In the genomic region with DNA sequence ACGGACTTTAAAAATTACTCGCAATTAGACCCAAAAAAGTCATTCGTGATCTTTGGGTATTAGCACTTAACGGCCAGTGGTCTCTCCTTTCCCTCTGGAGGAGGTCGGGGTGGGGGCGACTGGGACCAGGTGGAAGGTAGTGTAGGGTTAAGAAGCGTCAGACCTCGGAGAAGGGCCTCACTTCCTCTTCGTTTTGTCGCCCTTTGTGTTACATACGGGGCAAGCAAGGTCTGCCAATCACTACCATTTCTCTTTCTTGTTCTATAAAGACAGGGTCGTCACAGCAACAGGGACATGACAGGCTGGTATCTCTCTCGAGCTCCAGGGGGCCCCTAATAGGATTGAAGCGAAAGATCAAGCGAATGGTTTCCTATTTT, we compare ENCODE assay signal across 9 cellular contexts.
A peak's percentile ranks its signal among the peaks of the same experiment; 100 is the strongest.
DNase-seq lines count a peak whose midpoint lies in the region; ATAC-seq and TF ChIP-seq lines count a peak whose summit lies in the region.
"Had no signal": no experiment of that assay in that cellular context is flagged by ENCODE, and none has a peak within 500 bp of the region (broad histone marks: within the 10 kb centered on the region; RNA-seq: fewer than 3 reads in every experiment).

No MANE protein-coding gene starts in this region.

- peaks cover 9% of the 10 kb centered on the region for H3K27me3 Mint-ChIP-seq in endothelial cell (ENCODE audit: unreplicated experiment)

- peaks cover 0 to 5% (median 0%) of the 10 kb centered on the region in 3 donors for H3K27me3 ChIP-seq in gastrocnemius medialis

- H3K36me3 Mint-ChIP-seq in endothelial cell (ENCODE audit: low read depth, unreplicated experiment) = no peaks in the 10 kb centered on the region

- H3K27ac ChIP-seq in gastrocnemius medialis = peak overlapping the region; percentile 88 to 92 (median 90)

- peaks cover 27% of the 10 kb centered on the region for H3K4me1 Mint-ChIP-seq in endothelial cell (ENCODE audit: unreplicated experiment)

- intact Hi-C loops in gastrocnemius medialis (cut with DNase I; ENCODE audit: low total_unique reads) = loop anchor here (5.0 to 10.0 kb wide), 3 partner anchors 360 to 537 kb away; partner anchors contain the start of gene DDX18

- H3K4me1 ChIP-seq in gastrocnemius medialis = peaks cover 30 to 34% of the 10 kb centered on the region in 2 donors

- no peaks in the 10 kb centered on the region for H3K9me3 ChIP-seq in gastrocnemius medialis

- peak; percentile 22 for ATAC-seq in GM18498 (IDR thresholded peaks at IDR 0.05; ENCODE audit: unreplicated experiment)
- ATAC-seq in gastrocnemius medialis = peak in 1 of 2 donors; percentile 47
- ATAC-seq in HG03520 (IDR thresholded peaks at IDR 0.05; ENCODE audit: unreplicated experiment) = no peak
- no peak for ATAC-seq in HG02981 (IDR thresholded peaks at IDR 0.05; ENCODE audit: unreplicated experiment)
- no peak for ATAC-seq in HG02885 (IDR thresholded peaks at IDR 0.05; ENCODE audit: poor library complexity, unreplicated experiment)
- ATAC-seq: PC-3 had no signal

- DNase-seq in NB4 (ENCODE audit: low read depth) (peak; percentile 15), endothelial cell (ENCODE audit: low spot score) (peak; percentile 15), gastrocnemius medialis (peak in 1 of 2 donors; percentile 20)
- DNase-seq: HCEC 1CT, PC-3 had no signal

- H3K27ac Mint-ChIP-seq in endothelial cell (ENCODE audit: unreplicated experiment) = peak overlapping the region; percentile 58

- peak overlapping the region; percentile 82 for H3K4me3 Mint-ChIP-seq in endothelial cell (ENCODE audit: unreplicated experiment)

- TF ChIP-seq POLR2A in NB4 (IDR thresholded peaks at IDR 0.05; ENCODE audit: extremely low read depth, insufficient read length) = no peak
- TF ChIP-seq POLR2A in gastrocnemius medialis (IDR thresholded peaks at IDR 0.05) = no peak

- TF ChIP-seq CTCF in NB4 (IDR thresholded peaks at IDR 0.05; ENCODE audit: low read depth, low read length) (no peak), endothelial cell (IDR thresholded peaks at IDR 0.05; ENCODE audit: unreplicated experiment) (no peak), gastrocnemius medialis (IDR thresholded peaks at IDR 0.05 in 4 of 5, conservative IDR thresholded peaks at IDR 0.05 in 1 of 5) (no peak)

- in situ Hi-C loops in gastrocnemius medialis (cut with MboI; ENCODE audit: low sequenced_read_pairs in 4 of 4) = loop anchor here in 3 of 4 donors (5.0 to 25.0 kb wide), 4 partner anchors 537 to 630 kb away; no protein-coding TSS in a partner anchor

- H3K4me3 ChIP-seq in NB4 (ENCODE audit: low read depth, low read length) = no peak overlapping the region
- peak overlapping the region; percentile 59 to 72 (median 65) for H3K4me3 ChIP-seq in gastrocnemius medialis

- no peaks in the 10 kb centered on the region for H3K36me3 ChIP-seq in gastrocnemius medialis

- no peaks in the 10 kb centered on the region for H3K9me3 Mint-ChIP-seq in endothelial cell (ENCODE audit: unreplicated experiment)
